In the genomic region with DNA sequence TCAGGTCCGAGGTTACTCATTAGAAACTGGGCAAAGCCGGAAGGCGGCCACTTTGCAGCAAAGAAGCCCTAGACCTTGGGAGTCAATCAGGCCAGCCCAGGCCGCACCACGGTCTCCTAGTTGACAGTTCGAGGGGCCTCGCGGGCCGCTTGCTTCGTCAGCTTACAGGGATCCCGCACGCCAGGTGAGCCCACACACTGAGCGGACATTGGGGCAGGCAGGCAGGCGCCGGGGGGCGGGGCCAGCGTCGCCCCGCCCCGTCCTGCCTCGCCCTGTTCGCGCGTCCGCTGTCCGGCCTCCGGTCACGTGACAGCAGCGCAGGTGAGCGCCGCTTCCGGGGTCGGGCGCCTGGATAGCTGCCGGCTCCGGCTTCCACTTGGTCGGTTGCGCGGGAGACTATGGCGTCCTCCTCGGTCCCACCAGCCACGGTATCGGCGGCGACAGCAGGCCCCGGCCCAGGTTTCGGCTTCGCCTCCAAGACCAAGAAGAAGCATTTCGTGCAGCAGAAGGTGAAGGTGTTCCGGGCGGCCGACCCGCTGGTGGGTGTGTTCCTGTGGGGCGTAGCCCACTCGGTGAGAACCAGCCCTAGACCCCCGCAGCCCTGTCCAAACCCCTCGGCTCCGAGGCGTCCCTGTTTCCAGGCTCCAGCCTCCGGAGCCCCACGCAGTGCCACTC, we compare ENCODE assay signal across 8 cellular contexts. TPM values are rescaled to one million over a fixed set of nuclear protein-coding genes. Genes with fewer than 3 reads are reported as not detected.
A peak's percentile ranks its signal among the peaks of the same experiment; 100 is the strongest.
DNase-seq lines count a peak whose midpoint lies in the region; ATAC-seq, FAIRE-seq and TF ChIP-seq lines count a peak whose summit lies in the region.

TSS of gene PIP4K2C (plus strand) at position 301 of the 675 bp plus-strand sequence. CDS start at position 399, 98 bp downstream.

- intact Hi-C loops in right cardiac atrium (cut with DNase I) = no loop called here

- no peaks in the 10 kb centered on the region for H3K27me3 ChIP-seq in right cardiac atrium (ENCODE audit: control insufficient read depth, insufficient read depth)

- no peaks in the 10 kb centered on the region for H3K9me3 ChIP-seq in right cardiac atrium (ENCODE audit: control insufficient read depth, low read length)

- no peak for TF ChIP-seq CTCF in GM13977 (IDR thresholded peaks at IDR 0.05; ENCODE audit: extremely low read depth, insufficient read depth, missing control alignments)

- ATAC-seq in HG02678 (IDR thresholded peaks at IDR 0.05; ENCODE audit: unreplicated experiment) = peak; percentile 98
- ATAC-seq in right cardiac atrium = peak; percentile 97 to 98

- H3K27ac ChIP-seq in angular gyrus (ENCODE audit: low read depth, low read length) = peak within 1 kb of the TSS; percentile 64
- peak within 1 kb of the TSS; percentile 40 for H3K27ac ChIP-seq in right cardiac atrium (ENCODE audit: low read length)

- FAIRE-seq in urothelium cell line (lab: Jason Lieb, UNC) = no peak

- under 1% methylated on average over 61 of the region's 61 CpGs for WGBS in right cardiac atrium

- H3K4me3 ChIP-seq in right cardiac atrium (ENCODE audit: low read length) = peak within 1 kb of the TSS; percentile 67

- H3K4me1 ChIP-seq in right cardiac atrium (ENCODE audit: control insufficient read depth, insufficient read depth, low read length) = peaks cover 6% of the 10 kb centered on the region

- in situ Hi-C loops in GM13977 (cut with MboI; ENCODE audit: low pct_unique_long_range_greater_than_20kb, low sequenced_read_pairs, unreplicated experiment) = no loop called here

- peak; percentile 95 for DNase-seq in GM13977 (ENCODE audit: low spot score)
- DNase-seq in NCI-H146 (lab: John Stamatoyannopoulos, UW) = peak; percentile 91
- peak; percentile 65 to 84 (median 68) for DNase-seq in T-helper 2 cell
- peak; percentile 77 to 92 (median 90) for DNase-seq in right cardiac atrium
- DNase-seq in pulmonary artery endothelial cell (ENCODE audit: low read depth, low spot score) = no peak
- peak; percentile 96 for DNase-seq in urothelium cell line (ENCODE audit: low spot score)

RNA-seq across cellular contexts. Expression of gene PIP4K2C, which starts in this region (rescaled TPM):
- total RNA-seq in right cardiac atrium (10 to 100 TPM; 14.9 to 17.1 (median 15.6) TPM), pulmonary artery endothelial cell (10.4 and 11.8 TPM in 2 replicates)
- 8.7 TPM for polyA plus RNA-seq in right cardiac atrium
